In the genomic region with DNA sequence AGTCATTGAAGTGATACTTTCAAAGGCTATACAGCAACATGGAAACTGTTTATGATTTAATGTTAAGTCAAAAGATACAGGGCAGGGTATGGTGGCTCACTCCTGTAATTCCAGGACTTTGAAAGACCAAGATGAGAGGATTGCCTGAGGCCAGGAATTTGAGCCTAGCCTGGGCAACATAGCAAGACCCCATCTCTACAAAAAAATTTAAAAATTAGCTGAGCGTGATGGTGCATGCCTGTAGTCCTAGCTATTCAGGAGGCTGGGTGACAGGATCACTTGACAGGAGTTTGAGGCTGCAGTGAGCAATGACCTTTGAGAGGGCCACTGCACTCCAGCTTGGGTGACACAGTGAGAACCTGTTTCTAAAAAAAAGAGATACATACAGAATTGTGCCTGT, we compare ENCODE assay signal across 1 cellular context.
TF ChIP-seq lines count a peak whose summit lies in the region.

No MANE protein-coding gene starts in this region.

TF ChIP-seq in K562, 482 proteins besides CTCF, POLR2A, EP300 and RAD21 (continued from another document):
- TF ChIP-seq, protein P1, sequence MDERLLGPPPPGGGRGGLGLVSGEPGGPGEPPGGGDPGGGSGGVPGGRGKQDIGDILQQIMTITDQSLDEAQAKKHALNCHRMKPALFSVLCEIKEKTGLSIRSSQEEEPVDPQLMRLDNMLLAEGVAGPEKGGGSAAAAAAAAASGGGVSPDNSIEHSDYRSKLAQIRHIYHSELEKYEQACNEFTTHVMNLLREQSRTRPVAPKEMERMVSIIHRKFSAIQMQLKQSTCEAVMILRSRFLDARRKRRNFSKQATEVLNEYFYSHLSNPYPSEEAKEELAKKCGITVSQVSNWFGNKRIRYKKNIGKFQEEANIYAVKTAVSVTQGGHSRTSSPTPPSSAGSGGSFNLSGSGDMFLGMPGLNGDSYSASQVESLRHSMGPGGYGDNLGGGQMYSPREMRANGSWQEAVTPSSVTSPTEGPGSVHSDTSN (CRISPR knock-in tag; IDR thresholded peaks at IDR 0.05; ENCODE audit: low read depth) = no peak
- TF ChIP-seq, protein P1 (tag; conservative IDR thresholded peaks at IDR 0.05; ENCODE audit: low read depth) = no peak
- TF ChIP-seq ERF (CRISPR knock-in tag; IDR thresholded peaks at IDR 0.05) = no peak
- peak; percentile 93 for TF ChIP-seq ZNF121 (CRISPR knock-in tag; conservative IDR thresholded peaks at IDR 0.05)
- TF ChIP-seq KDM2B (CRISPR knock-in tag; IDR thresholded peaks at IDR 0.05) = no peak
- TF ChIP-seq RBM25 (IDR thresholded peaks at IDR 0.05; ENCODE audit: low read depth, low read length, severe bottlenecking) = peak; percentile 44
